ENCODE assay signal across 8 cellular contexts in genomic region chr6:150891886-150892485, GRCh38. TPM values are rescaled to one million over a fixed set of nuclear protein-coding genes. Genes with fewer than 3 reads are reported as not detected.
DNase-seq lines count a peak whose midpoint lies in the region; ATAC-seq and TF ChIP-seq lines count a peak whose summit lies in the region.

No MANE protein-coding gene starts in this region.

- H3K27ac Mint-ChIP-seq in naive B cell: no peak overlapping the region

- H3K4me3 Mint-ChIP-seq in naive B cell: no peak overlapping the region

- no peaks in the 10 kb centered on the region for H3K27me3 Mint-ChIP-seq in naive B cell

- no peaks in the 10 kb centered on the region for H3K9me3 Mint-ChIP-seq in naive B cell

- peaks cover 13 to 22% (median 14%) of the 10 kb centered on the region in 3 donors for H3K4me1 Mint-ChIP-seq in naive B cell

- H3K36me3 Mint-ChIP-seq in naive B cell: peaks cover 0 to 5% of the 10 kb centered on the region in 2 donors

- ATAC-seq in HG03442 (IDR thresholded peaks at IDR 0.05; ENCODE audit: unreplicated experiment) (peak; percentile 35), naive B cell (ENCODE audit: low read depth in 2 of 2) (peak in 1 of 2 donors; percentile 67)

- TF ChIP-seq POLR2A in erythroblast (IDR thresholded peaks at IDR 0.05; ENCODE audit: low read length): no peak

- DNase-seq in NCI-H1436 (lab: John Stamatoyannopoulos, UW): peak; percentile 73
- no peak for DNase-seq in NCI-H1436 treated with DMSO at 0.1 percent for 48 hours (lab: John Stamatoyannopoulos, UW)
- peak; percentile 47 for DNase-seq in NCI-H82 treated with DMSO at 0.1 percent for 48 hours (lab: John Stamatoyannopoulos, UW; ENCODE audit: unreplicated experiment)
- peak; percentile 55 for DNase-seq in activated CD8-positive, alpha-beta memory T cell treated with anti-CD3 and anti-CD28 coated beads, Interleukin-2, amount 50 U/mL, for 4 hours
- peak; percentile 62 to 78 for DNase-seq in erythroblast (lab: John Stamatoyannopoulos, UW)
- DNase-seq in naive B cell: peak; percentile 52
- DNase-seq in stimulated activated naive CD4-positive, alpha-beta T cell (lab: John Stamatoyannopoulos, UW): peak in 5 of 6 experiments; percentile 12 to 59 (median 44)

RNA-seq across cellular contexts. Expression of gene MTHFD1L, which starts 26.5 kb away (rescaled TPM):
- 1 to 10 TPM in 5 of 6 donors, under 1 TPM in 1; 0.45 to 2.5 (median 1.5) TPM for polyA plus RNA-seq in naive B cell (ENCODE audit: low read depth in 6 of 6)
